In the genomic region with DNA sequence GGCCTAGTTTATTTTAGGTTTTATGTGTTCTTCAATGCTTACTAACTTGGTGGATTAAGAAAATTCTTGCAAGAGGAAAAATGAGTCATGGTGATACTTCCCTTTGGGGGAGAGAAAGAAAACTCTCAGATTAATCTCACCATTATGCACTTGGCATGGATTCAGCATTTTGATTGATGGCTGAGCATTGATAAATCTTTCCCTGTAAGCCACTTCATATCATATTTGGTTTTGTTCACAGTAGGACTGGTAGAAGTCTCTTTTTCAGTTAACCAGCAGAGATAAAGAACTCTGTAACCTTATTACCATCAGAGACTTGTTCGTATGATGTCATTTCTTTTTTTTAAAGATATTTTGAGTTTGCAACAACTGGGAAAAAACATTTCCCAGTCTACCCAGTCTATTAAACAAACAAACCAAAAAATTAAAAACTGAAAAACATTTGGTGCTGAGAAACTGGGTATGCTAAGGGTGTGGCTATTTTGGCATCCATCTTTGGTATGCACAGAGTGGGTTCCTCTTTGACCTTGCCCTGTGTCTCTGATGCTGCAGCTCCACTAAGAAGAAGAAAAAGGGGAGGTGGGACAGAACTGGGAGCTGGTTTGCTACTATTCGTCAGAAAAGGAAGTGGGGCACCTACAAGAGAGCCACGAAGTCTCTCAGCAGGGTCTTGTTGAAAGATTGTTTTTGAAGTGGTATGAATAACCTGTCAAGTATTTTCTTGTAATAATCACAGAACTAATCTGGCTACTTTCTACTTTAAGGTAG, we compare ENCODE assay signal across 10 cellular contexts. TPM values are rescaled to one million over a fixed set of nuclear protein-coding genes. Genes with fewer than 3 reads are reported as not detected.
DNase-seq lines count a peak whose midpoint lies in the region; ATAC-seq, FAIRE-seq and TF ChIP-seq lines count a peak whose summit lies in the region.
"Had no signal": no experiment of that assay in that cellular context is flagged by ENCODE, and none has a peak within 500 bp of the region (broad histone marks: within the 10 kb centered on the region; RNA-seq: fewer than 3 reads in every experiment).

No MANE protein-coding gene starts in this region.

- no peak for TF ChIP-seq CTCF in heart left ventricle (IDR thresholded peaks at IDR 0.05)
- no peak for TF ChIP-seq CTCF in keratinocyte (optimal IDR thresholded peaks at IDR 0.05 in 1 of 3, IDR thresholded peaks at IDR 0.05 in 1 of 3, conservative IDR thresholded peaks at IDR 0.05 in 1 of 3; ENCODE audit: extremely low read depth in 1 of 3, insufficient read depth in 2 of 3, low read length in 3 of 3)
- TF ChIP-seq CTCF in glutamatergic neuron (IDR thresholded peaks at IDR 0.05; ENCODE audit: partially characterized antibody, unreplicated experiment), result no peak

- no peak for DNase-seq in heart left ventricle
- no peak for DNase-seq in cardiac septum (ENCODE audit: low spot score)
- DNase-seq in activated naive CD8-positive, alpha-beta T cell treated with anti-CD3 and anti-CD28 coated beads, Interleukin-2, amount 50 U/mL, for 24 hours, result no peak
- DNase-seq in keratinocyte (ENCODE audit: low read depth, low spot score), result no peak
- no peak for DNase-seq in activated effector memory CD4-positive, alpha-beta T cell treated with Interleukin-2 at 50 U/mL for 16 hours
- DNase-seq in stimulated activated naive CD4-positive, alpha-beta T cell treated with Interleukin-2 at 50 U/mL for 16 hours (lab: John Stamatoyannopoulos, UW), result no peak
- no peak for DNase-seq in glutamatergic neuron

- ATAC-seq in heart left ventricle (peak in 3 of 4 donors; percentile 28 to 59 (median 35)), HG03354 (IDR thresholded peaks at IDR 0.05; ENCODE audit: poor library complexity, severe bottlenecking, unreplicated experiment) (no peak)
- peak; percentile 47 for ATAC-seq in activated naive CD8-positive, alpha-beta T cell treated with anti-CD3 and anti-CD28 coated beads, Interleukin-2, amount 50 U/mL, for 24 hours

- H4K20me1 ChIP-seq in keratinocyte (ENCODE audit: control insufficient read depth, extremely low read depth, insufficient read depth, low read length), result peaks cover 33% of the 10 kb centered on the region

- TF ChIP-seq POLR2A in heart left ventricle (IDR thresholded peaks at IDR 0.05), result no peak

- H3K27me3 ChIP-seq in heart left ventricle (no peaks in the 10 kb centered on the region), keratinocyte (ENCODE audit: control insufficient read depth, extremely low read depth, insufficient read depth, low read length) (no peaks in the 10 kb centered on the region)

- intact Hi-C loops in heart left ventricle (cut with DNase I) (no loop called here), cardiac septum (cut with DNase I) (no loop called here)

- H3K4me1 ChIP-seq in heart left ventricle (peaks cover 14 to 86% (median 77%) of the 10 kb centered on the region in 12 donors), keratinocyte (ENCODE audit: control insufficient read depth, extremely low read depth, insufficient read depth, low read length) (peaks cover 64% of the 10 kb centered on the region)

- no peak overlapping the region for H2AFZ ChIP-seq in keratinocyte (ENCODE audit: control insufficient read depth, low read length)

- H3K4me1 Mint-ChIP-seq in activated naive CD8-positive, alpha-beta T cell treated with anti-CD3 and anti-CD28 coated beads, Interleukin-2, amount 50 U/mL, for 24 hours, result peaks cover 76% of the 10 kb centered on the region
- peaks cover 5% of the 10 kb centered on the region for H3K4me1 Mint-ChIP-seq in glutamatergic neuron (ENCODE audit: low read depth, unreplicated experiment)

- H3K36me3 ChIP-seq in heart left ventricle (no peaks in the 10 kb centered on the region), keratinocyte (ENCODE audit: control insufficient read depth in 2 of 2, extremely low read depth in 1 of 2, insufficient read depth in 2 of 2, low read length in 2 of 2) (peaks cover 5 to 15% of the 10 kb centered on the region in 2 experiments)

- peak overlapping the region; percentile 12 for H3K4me3 Mint-ChIP-seq in activated naive CD8-positive, alpha-beta T cell treated with anti-CD3 and anti-CD28 coated beads, Interleukin-2, amount 50 U/mL, for 24 hours
- no peak overlapping the region for H3K4me3 Mint-ChIP-seq in glutamatergic neuron (ENCODE audit: unreplicated experiment)

- H3K4me3 ChIP-seq in heart left ventricle (no peak overlapping the region), keratinocyte (ENCODE audit: control insufficient read depth in 2 of 3, extremely low read depth in 1 of 3, insufficient read depth in 2 of 3, low read depth in 1 of 3, low read length in 3 of 3) (peak overlapping the region in 2 of 3 experiments; percentile 16 to 22)

- H3K27ac ChIP-seq in heart left ventricle (peak overlapping the region in 9 of 12 donors; percentile 36 to 84 (median 43)), keratinocyte (ENCODE audit: control insufficient read depth, insufficient read depth, low read length) (peak overlapping the region; percentile 88)

- H3K9me3 Mint-ChIP-seq in activated naive CD8-positive, alpha-beta T cell treated with anti-CD3 and anti-CD28 coated beads, Interleukin-2, amount 50 U/mL, for 24 hours, result no peaks in the 10 kb centered on the region
- H3K9me3 Mint-ChIP-seq in glutamatergic neuron (ENCODE audit: unreplicated experiment), result no peaks in the 10 kb centered on the region
- H3K9me3 Mint-ChIP-seq: IgD-negative memory B cell had no signal

- peak overlapping the region; percentile 42 for H3K9ac ChIP-seq in keratinocyte (ENCODE audit: control insufficient read depth, extremely low read depth, insufficient read depth, low read length)

- H3K27ac Mint-ChIP-seq in activated naive CD8-positive, alpha-beta T cell treated with anti-CD3 and anti-CD28 coated beads, Interleukin-2, amount 50 U/mL, for 24 hours, result peak overlapping the region; percentile 83
- no peak overlapping the region for H3K27ac Mint-ChIP-seq in glutamatergic neuron (ENCODE audit: unreplicated experiment)

- peaks cover 97% of the 10 kb centered on the region for H3K79me2 ChIP-seq in keratinocyte (ENCODE audit: control insufficient read depth, insufficient read depth, low read length)

- H3K36me3 Mint-ChIP-seq in activated naive CD8-positive, alpha-beta T cell treated with anti-CD3 and anti-CD28 coated beads, Interleukin-2, amount 50 U/mL, for 24 hours (ENCODE audit: low read depth), result peaks cover 8% of the 10 kb centered on the region
- no peaks in the 10 kb centered on the region for H3K36me3 Mint-ChIP-seq in glutamatergic neuron (ENCODE audit: unreplicated experiment)

- H3K9me1 ChIP-seq in keratinocyte (ENCODE audit: control insufficient read depth, extremely low read depth, insufficient read depth, low read length), result peaks cover 2% of the 10 kb centered on the region

- dilution Hi-C loops in keratinocyte (cut with MboI; ENCODE audit: extremely low pct_ligation_motif_present, low sequenced_read_pairs), result no loop called here

- H3K4me2 ChIP-seq in keratinocyte (ENCODE audit: control insufficient read depth, extremely low read depth, insufficient read depth, low read depth, low read length), result peak overlapping the region; percentile 83

- 36 to 59% (median 39%) methylated on average over 3 of the region's 3 CpGs for WGBS in heart left ventricle, 4 donors

- FAIRE-seq in keratinocyte (lab: Jason Lieb, UNC), result peak; percentile 52
- FAIRE-seq: G401.6 had no signal

- H3K27me3 Mint-ChIP-seq in activated naive CD8-positive, alpha-beta T cell treated with anti-CD3 and anti-CD28 coated beads, Interleukin-2, amount 50 U/mL, for 24 hours, result no peaks in the 10 kb centered on the region
- H3K27me3 Mint-ChIP-seq in glutamatergic neuron (ENCODE audit: unreplicated experiment), result no peaks in the 10 kb centered on the region
- H3K27me3 Mint-ChIP-seq: IgD-negative memory B cell had no signal

- H3K9me3 ChIP-seq in heart left ventricle, result no peaks in the 10 kb centered on the region
- no peaks in the 10 kb centered on the region for H3K9me3 ChIP-seq in keratinocyte (ENCODE audit: control insufficient read depth, low read depth, low read length)

RNA-seq across cellular contexts. Expression of a gene that starts 17.2 kb away (rescaled TPM):
- total RNA-seq in heart left ventricle (10 to 100 TPM; 12.1 to 34.8 (median 21.4) TPM), cardiac septum (17.4 TPM), glutamatergic neuron (ENCODE audit: unreplicated experiment) (29.2 TPM)
- polyA plus RNA-seq in heart left ventricle (10 to 100 TPM in 1 of 2 donors, 1 to 10 TPM in 1; 6.3 to 36.5 TPM), keratinocyte (48.4 to 100 TPM (median 50.2 TPM) in 3 replicates)
- 249 TPM for polyA plus RNA-seq in keratinocyte (2011; ENCODE audit: low read depth)
- 50.3 and 97.3 TPM in 2 replicates for polyA plus RNA-seq in keratinocyte (2011; cell fraction: cytosol; rRNA removed)
- polyA plus RNA-seq in keratinocyte (2011; cell fraction: nucleus; rRNA removed), result 66.1 and 71.0 TPM in 2 replicates
- polyA plus RNA-seq in keratinocyte (2012; ENCODE audit: low replicate concordance), result 59.4 and 66.5 TPM in 2 replicates
- 20.2 to 107 TPM (median 32.1 TPM) in 3 replicates for polyA minus RNA-seq in keratinocyte
- 36.8 TPM for polyA minus RNA-seq in keratinocyte (2011; cell fraction: cytosol; rRNA and poly(A)+ RNA removed)
- 46.0 and 118 TPM in 2 replicates for polyA minus RNA-seq in keratinocyte (2011; cell fraction: nucleus; rRNA and poly(A)+ RNA removed)

Comparison
In these comparisons a context has a peak if more than half of its experiments do, and no peak if none do; other contexts are left out.
1. H3K4me3 ChIP-seq: peak in keratinocyte (2 of 3); none in heart left ventricle (0 of 12).